8 cellular contexts compared by ENCODE assay signal in the genomic region with DNA sequence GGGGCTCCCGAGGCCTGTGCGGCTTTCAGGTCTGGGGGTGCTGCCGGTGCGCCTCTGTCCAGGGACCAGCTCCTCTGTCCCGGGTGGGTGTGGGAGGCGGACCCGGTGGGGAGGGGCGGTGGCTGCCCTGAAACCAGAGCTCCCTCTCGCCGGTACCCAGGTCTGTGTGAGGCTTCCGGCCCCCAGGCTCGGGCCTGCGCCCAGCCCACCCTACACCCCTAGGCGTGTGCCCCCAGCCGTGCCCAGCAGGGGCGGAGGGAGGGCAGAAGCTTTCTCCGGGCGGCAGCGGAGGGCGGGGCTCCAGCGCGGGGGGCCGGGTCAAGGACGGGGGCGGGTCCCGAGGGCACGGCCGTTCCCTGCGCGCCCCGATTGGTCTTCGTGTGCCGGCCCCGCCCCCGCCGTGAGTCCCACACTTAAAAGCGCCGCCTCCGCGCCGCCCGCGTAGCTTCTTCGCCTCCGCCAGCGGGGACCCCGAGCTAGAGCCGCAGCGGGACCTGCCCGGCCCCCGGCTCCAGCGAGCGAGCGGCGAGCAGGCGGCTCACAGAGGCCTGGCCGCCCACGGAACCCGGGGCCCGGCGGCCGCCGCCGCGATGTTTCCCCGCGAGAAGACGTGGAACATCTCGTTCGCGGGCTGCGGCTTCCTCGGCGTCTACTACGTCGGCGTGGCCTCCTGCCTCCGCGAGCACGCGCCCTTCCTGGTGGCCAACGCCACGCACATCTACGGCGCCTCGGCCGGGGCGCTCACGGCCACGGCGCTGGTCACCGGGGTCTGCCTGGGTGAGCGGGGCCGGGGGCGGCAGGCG. TPM values are rescaled to one million over a fixed set of nuclear protein-coding genes. Genes with fewer than 3 reads are reported as not detected.
DNase-seq lines count a peak whose midpoint lies in the region; ATAC-seq and TF ChIP-seq lines count a peak whose summit lies in the region.

No MANE protein-coding gene starts in this region.

- intact Hi-C loops in Panc1 (cut with micrococcal nuclease; ENCODE audit: unreplicated experiment), result no loop called here

- H3K4me1 Mint-ChIP-seq in naive thymus-derived CD8-positive, alpha-beta T cell, result peaks cover 4 to 20% (median 20%) of the 10 kb centered on the region in 4 donors

- no peak for TF ChIP-seq CTCF in Panc1 (IDR thresholded peaks at IDR 0.05)
- no peak for TF ChIP-seq CTCF in fibroblast of mammary gland (conservative IDR thresholded peaks at IDR 0.05; ENCODE audit: control insufficient read depth, insufficient read depth, low read depth, low read length)

- H3K27me3 ChIP-seq in Panc1 (ENCODE audit: control insufficient read depth, insufficient read depth, low read length), result no peaks in the 10 kb centered on the region

- H3K27ac ChIP-seq in Panc1 (ENCODE audit: low read length), result peak overlapping the region; percentile 76

- 0 out of 2 replicates have a peak, but pooled peaks cover 2% of the 10 kb centered on the region for H3K36me3 ChIP-seq in Panc1 (ENCODE audit: control insufficient read depth, insufficient read depth, low read length)

- H3K4me3 ChIP-seq in Panc1 (ENCODE audit: low read depth in 2 of 2, low read length in 2 of 2), result peak overlapping the region; percentile 80 to 88
- peak overlapping the region; percentile 65 for H3K4me3 ChIP-seq in fibroblast of mammary gland (ENCODE audit: control insufficient read depth, low read depth, low read length)

- no peak for TF ChIP-seq RAD21 in Ishikawa (IDR thresholded peaks at IDR 0.05; ENCODE audit: low read depth)

- TF ChIP-seq EP300 in Ishikawa (IDR thresholded peaks at IDR 0.05; ENCODE audit: borderline replicate concordance), result no peak

- in situ Hi-C loops in Panc1 (cut with HindIII; ENCODE audit: low pct_unique_long_range_greater_than_20kb, low sequenced_read_pairs), result no loop called here

- no peaks in the 10 kb centered on the region for H3K9me3 ChIP-seq in Panc1 (ENCODE audit: control insufficient read depth, insufficient read depth, low read depth, low read length)

- H3K27me3 Mint-ChIP-seq in naive thymus-derived CD8-positive, alpha-beta T cell, result peaks cover 0 to 2% (median 0%) of the 10 kb centered on the region in 5 donors

- POLR2A ChIA-PET in Panc1 (lab: Charles Lee), result interaction anchor here (0.6 to 1.9 kb wide), 4 partner anchors 9 to 254 kb away, joined by 4 to 11 read pairs (median 8); a partner anchor contains a TSS
- POLR2A ChIA-PET in naive thymus-derived CD8-positive, alpha-beta T cell (lab: Charles Lee), result interaction anchor here (0.6 to 6.0 kb wide), 25 partner anchors 8 to 612 kb away, joined by 3 to 127 read pairs (median 5); a partner anchor contains a TSS

- peaks cover 37% of the 10 kb centered on the region for H3K4me1 ChIP-seq in Panc1 (ENCODE audit: control insufficient read depth, insufficient read depth, low read length)

- BruUV-seq in Panc1 (replicated peaks; lab: Mats Ljungman, UMichigan), result no TSS peak

- peak overlapping the region; percentile 77 to 92 (median 86) for H3K4me3 Mint-ChIP-seq in naive thymus-derived CD8-positive, alpha-beta T cell

- H3K9me3 Mint-ChIP-seq in naive thymus-derived CD8-positive, alpha-beta T cell, result no peaks in the 10 kb centered on the region

- peak overlapping the region in 9 of 10 donors; percentile 57 to 95 (median 89) for H3K27ac Mint-ChIP-seq in naive thymus-derived CD8-positive, alpha-beta T cell

- ATAC-seq in GM21528 (IDR thresholded peaks at IDR 0.05; ENCODE audit: low FRiP score, unreplicated experiment) (peak; percentile 63), Panc1 (peak; percentile 66)
- peak; percentile 71 to 72 for ATAC-seq in naive thymus-derived CD8-positive, alpha-beta T cell

- CTCF ChIA-PET in Panc1 (lab: Charles Lee), result interaction anchor here (1.2 kb wide), 2 partner anchors 10 to 11 kb away, joined by 3 read pairs; a partner anchor contains a TSS

- H3K36me3 Mint-ChIP-seq in naive thymus-derived CD8-positive, alpha-beta T cell, result peaks cover 0 to 23% (median 4%) of the 10 kb centered on the region in 3 donors

- DNase-seq in DMS53 treated with DMSO at 0.1 percent for 48 hours (lab: John Stamatoyannopoulos, UW; ENCODE audit: unreplicated experiment) (peak; percentile 82), Panc1 (ENCODE audit: low read depth, low spot score) (no peak), fibroblast of mammary gland (ENCODE audit: low read depth) (peak; percentile 71)
- peak; percentile 82 to 87 for DNase-seq in activated T-helper 1 cell treated with anti-CD3 and anti-CD28 coated beads, Interleukin-2, amount 50 U/mL, for 16 hours (ENCODE audit: low read depth in 1 of 2, low spot score in 1 of 2)
- DNase-seq in naive thymus-derived CD8-positive, alpha-beta T cell, result peak; percentile 87 to 98 (median 93)
- DNase-seq in stimulated activated naive CD4-positive, alpha-beta T cell (lab: John Stamatoyannopoulos, UW), result peak; percentile 88 to 97 (median 90)

TF ChIP-seq in Ishikawa, 13 proteins besides CTCF, POLR2A, EP300 and RAD21:
- TF ChIP-seq YY1 (IDR thresholded peaks at IDR 0.05; ENCODE audit: low read depth) (no peak), NFIC (IDR thresholded peaks at IDR 0.05) (no peak), TAF1 (IDR thresholded peaks at IDR 0.05; ENCODE audit: low read depth) (peak; percentile 28; the same call in 1 of the 2 replicates), FOXM1 (IDR thresholded peaks at IDR 0.05; ENCODE audit: borderline replicate concordance, low read depth) (no peak), EGR1 (IDR thresholded peaks at IDR 0.05) (peak; percentile 77), CEBPB (IDR thresholded peaks at IDR 0.05) (no peak), TEAD4 (IDR thresholded peaks at IDR 0.05) (no peak), TCF12 (IDR thresholded peaks at IDR 0.05; ENCODE audit: low read depth) (no peak), CREB1 (IDR thresholded peaks at IDR 0.05; ENCODE audit: low read depth) (no peak), ZBTB7A (IDR thresholded peaks at IDR 0.05; ENCODE audit: low read depth) (peak; percentile 90)
- TF ChIP-seq, protein P1, sequence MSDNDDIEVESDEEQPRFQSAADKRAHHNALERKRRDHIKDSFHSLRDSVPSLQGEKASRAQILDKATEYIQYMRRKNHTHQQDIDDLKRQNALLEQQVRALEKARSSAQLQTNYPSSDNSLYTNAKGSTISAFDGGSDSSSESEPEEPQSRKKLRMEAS (IDR thresholded peaks at IDR 0.05), result peak; percentile 48
- TF ChIP-seq, protein P2, sequence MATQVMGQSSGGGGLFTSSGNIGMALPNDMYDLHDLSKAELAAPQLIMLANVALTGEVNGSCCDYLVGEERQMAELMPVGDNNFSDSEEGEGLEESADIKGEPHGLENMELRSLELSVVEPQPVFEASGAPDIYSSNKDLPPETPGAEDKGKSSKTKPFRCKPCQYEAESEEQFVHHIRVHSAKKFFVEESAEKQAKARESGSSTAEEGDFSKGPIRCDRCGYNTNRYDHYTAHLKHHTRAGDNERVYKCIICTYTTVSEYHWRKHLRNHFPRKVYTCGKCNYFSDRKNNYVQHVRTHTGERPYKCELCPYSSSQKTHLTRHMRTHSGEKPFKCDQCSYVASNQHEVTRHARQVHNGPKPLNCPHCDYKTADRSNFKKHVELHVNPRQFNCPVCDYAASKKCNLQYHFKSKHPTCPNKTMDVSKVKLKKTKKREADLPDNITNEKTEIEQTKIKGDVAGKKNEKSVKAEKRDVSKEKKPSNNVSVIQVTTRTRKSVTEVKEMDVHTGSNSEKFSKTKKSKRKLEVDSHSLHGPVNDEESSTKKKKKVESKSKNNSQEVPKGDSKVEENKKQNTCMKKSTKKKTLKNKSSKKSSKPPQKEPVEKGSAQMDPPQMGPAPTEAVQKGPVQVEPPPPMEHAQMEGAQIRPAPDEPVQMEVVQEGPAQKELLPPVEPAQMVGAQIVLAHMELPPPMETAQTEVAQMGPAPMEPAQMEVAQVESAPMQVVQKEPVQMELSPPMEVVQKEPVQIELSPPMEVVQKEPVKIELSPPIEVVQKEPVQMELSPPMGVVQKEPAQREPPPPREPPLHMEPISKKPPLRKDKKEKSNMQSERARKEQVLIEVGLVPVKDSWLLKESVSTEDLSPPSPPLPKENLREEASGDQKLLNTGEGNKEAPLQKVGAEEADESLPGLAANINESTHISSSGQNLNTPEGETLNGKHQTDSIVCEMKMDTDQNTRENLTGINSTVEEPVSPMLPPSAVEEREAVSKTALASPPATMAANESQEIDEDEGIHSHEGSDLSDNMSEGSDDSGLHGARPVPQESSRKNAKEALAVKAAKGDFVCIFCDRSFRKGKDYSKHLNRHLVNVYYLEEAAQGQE (IDR thresholded peaks at IDR 0.05; ENCODE audit: low read depth), result no peak
- TF ChIP-seq, protein P3, sequence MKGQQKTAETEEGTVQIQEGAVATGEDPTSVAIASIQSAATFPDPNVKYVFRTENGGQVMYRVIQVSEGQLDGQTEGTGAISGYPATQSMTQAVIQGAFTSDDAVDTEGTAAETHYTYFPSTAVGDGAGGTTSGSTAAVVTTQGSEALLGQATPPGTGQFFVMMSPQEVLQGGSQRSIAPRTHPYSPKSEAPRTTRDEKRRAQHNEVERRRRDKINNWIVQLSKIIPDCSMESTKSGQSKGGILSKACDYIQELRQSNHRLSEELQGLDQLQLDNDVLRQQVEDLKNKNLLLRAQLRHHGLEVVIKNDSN (IDR thresholded peaks at IDR 0.05), result no peak

RNA-seq across cellular contexts. Expression of a gene that starts 0.6 kb away (rescaled TPM):
- total RNA-seq in Panc1 (2021; ENCODE audit: unreplicated experiment), result 244 TPM
- polyA plus RNA-seq in Panc1 (2012; ENCODE audit: insufficient read length), result 377 TPM
- total RNA-seq in naive thymus-derived CD8-positive, alpha-beta T cell, result 100 to 1,000 TPM; 248 to 251 TPM
- polyA plus RNA-seq in naive thymus-derived CD8-positive, alpha-beta T cell, result 10 to 100 TPM; 20.5 to 42.7 (median 31.5) TPM

RNA-seq across cellular contexts. Expression of a gene that starts 8.4 kb away (rescaled TPM):
- 132 TPM for total RNA-seq in Panc1 (2021; ENCODE audit: unreplicated experiment)
- 167 TPM for polyA plus RNA-seq in Panc1 (2012; ENCODE audit: insufficient read length)
- total RNA-seq in naive thymus-derived CD8-positive, alpha-beta T cell, result under 1 TPM; 0.60 to 0.85 TPM
- under 1 TPM in 1 of 3 donors, not detected in 2; 0.18 TPM for polyA plus RNA-seq in naive thymus-derived CD8-positive, alpha-beta T cell

RNA-seq across cellular contexts. Expression of a gene that starts 9.6 kb away (rescaled TPM):
- 3,468 TPM for total RNA-seq in Panc1 (2021; ENCODE audit: unreplicated experiment)
- 4,274 TPM for polyA plus RNA-seq in Panc1 (2012; ENCODE audit: insufficient read length)
- total RNA-seq in naive thymus-derived CD8-positive, alpha-beta T cell, result 1,000 to 10,000 TPM; 5,498 to 5,522 TPM
- 1,000 to 10,000 TPM; 4,080 to 5,338 (median 4,376) TPM for polyA plus RNA-seq in naive thymus-derived CD8-positive, alpha-beta T cell

RNA-seq across cellular contexts. Expression of a gene that starts 13.4 kb away (rescaled TPM):
- total RNA-seq in Panc1 (2021; ENCODE audit: unreplicated experiment), result 680 TPM
- 1,015 TPM for polyA plus RNA-seq in Panc1 (2012; ENCODE audit: insufficient read length)
- 10 to 100 TPM; 20.8 to 24.3 TPM for total RNA-seq in naive thymus-derived CD8-positive, alpha-beta T cell
- polyA plus RNA-seq in naive thymus-derived CD8-positive, alpha-beta T cell, result 10 to 100 TPM in 2 of 3 donors, 1 to 10 TPM in 1; 9.4 to 11.2 (median 10.2) TPM

RNA-seq across cellular contexts. Expression of a gene that starts 14.3 kb away (rescaled TPM):
- total RNA-seq in Panc1 (2021; ENCODE audit: unreplicated experiment), result 75.9 TPM
- 86.9 TPM for polyA plus RNA-seq in Panc1 (2012; ENCODE audit: insufficient read length)
- total RNA-seq in naive thymus-derived CD8-positive, alpha-beta T cell, result 10 to 100 TPM; 37.7 to 40.7 TPM
- polyA plus RNA-seq in naive thymus-derived CD8-positive, alpha-beta T cell, result 1 to 10 TPM; 2.5 to 6.6 (median 4.1) TPM

Comparison
In these comparisons a context has a peak if more than half of its experiments do, and no peak if none do; other contexts are left out.
1. RNA of a gene that starts 8.4 kb away (total RNA-seq): 132 TPM in Panc1 (single experiment); 0.60 to 0.85 TPM in naive thymus-derived CD8-positive, alpha-beta T cell; every median in the first group is over 10 times any median in the second.
2. Peak in every context shown above with its lines, with median percentiles within 50 percentile points of each other: ATAC-seq.